ENCODE assay signal across 19 cellular contexts in genomic region chr9:37951671-37952579, GRCh38. TPM values are rescaled to one million over a fixed set of nuclear protein-coding genes. Genes with fewer than 3 reads are reported as not detected.
DNase-seq lines count a peak whose midpoint lies in the region; ATAC-seq, FAIRE-seq and TF ChIP-seq lines count a peak whose summit lies in the region.
"Had no signal": no experiment of that assay in that cellular context is flagged by ENCODE, and none has a peak within 500 bp of the region (broad histone marks: within the 10 kb centered on the region; RNA-seq: fewer than 3 reads in every experiment).

No MANE protein-coding gene starts in this region.

- no peaks in the 10 kb centered on the region for H3K27me3 Mint-ChIP-seq in mesothelial cell of epicardium (ENCODE audit: low read depth)
- H3K27me3 Mint-ChIP-seq: activated naive CD4-positive, alpha-beta T cell treated with anti-CD3 and anti-CD28 coated beads, Interleukin-2, amount 50 U/mL, for 24 hours had no signal

- peaks cover 23% of the 10 kb centered on the region for H3K4me1 Mint-ChIP-seq in mesothelial cell of epicardium

- H3K27ac Mint-ChIP-seq in mesothelial cell of epicardium, result peak overlapping the region; percentile 81

- DNase-seq in body of pancreas, result no peak
- no peak for DNase-seq in mesothelial cell of epicardium (ENCODE audit: low spot score in 2 of 2, unreplicated experiment in 2 of 2)
- DNase-seq in frontal cortex (ENCODE audit: low spot score in 2 of 2), result no peak
- DNase-seq in NAMALWA (ENCODE audit: low spot score), result no peak
- DNase-seq in NOMO-1 (lab: John Stamatoyannopoulos, UW; ENCODE audit: unreplicated experiment in 2 of 2), result no peak
- no peak for DNase-seq in activated naive CD4-positive, alpha-beta T cell (lab: John Stamatoyannopoulos, UW)
- DNase-seq: BE2C; gastrocnemius medialis; NCI-H146; NCI-H446; stimulated activated CD4-positive, alpha-beta T cell treated with anti-CD3 and anti-CD28 coated beads, Interleukin-1b, Interleukin-23, amount 100 ng/mL, for 48 hours; WERI-Rb-1 had no signal

- no peak for FAIRE-seq in frontal cortex (lab: Jason Lieb, UNC)

- 0 out of 22 replicates have a peak overlapping the region, but pooled peaks of 1 of the 11 experiments have one; percentile 17 for H3K27ac ChIP-seq in BLaER1 treated with 17β-estradiol and CSF1 and Interleukin-3, amounts not matched to agents 10 nM and 100 nM
- no peak overlapping the region for H3K27ac ChIP-seq in HEK293 (ENCODE audit: extremely low read depth, low read depth, low read length)
- H3K27ac ChIP-seq in body of pancreas, result peak overlapping the region; percentile 52 to 71 (median 64)
- H3K27ac ChIP-seq: gastrocnemius medialis, WERI-Rb-1 had no signal

- CTCF ChIA-PET in HEK293 (lab: Yijun Ruan, JAX), result no interaction called here

- no peak for ATAC-seq in body of pancreas
- ATAC-seq: gastrocnemius medialis had no signal

- TF ChIP-seq CTCF in HEK293 (tag by site-specific recombination; IDR thresholded peaks at IDR 0.05), result no peak
- no peak for TF ChIP-seq CTCF in body of pancreas (IDR thresholded peaks at IDR 0.05)
- TF ChIP-seq CTCF in mesothelial cell of epicardium (IDR thresholded peaks at IDR 0.05; ENCODE audit: unreplicated experiment), result no peak

- POLR2A ChIA-PET in HEK293 (lab: Yijun Ruan, JAX), result no interaction called here

- no peaks in the 10 kb centered on the region for H3K9me3 Mint-ChIP-seq in mesothelial cell of epicardium
- H3K9me3 Mint-ChIP-seq: activated naive CD4-positive, alpha-beta T cell treated with anti-CD3 and anti-CD28 coated beads, Interleukin-2, amount 50 U/mL, for 24 hours; neural crest cell had no signal

- peaks cover 28 to 99% (median 85%) of the 10 kb centered on the region in 10 experiments for H3K4me1 ChIP-seq in BLaER1 treated with 17β-estradiol and CSF1 and Interleukin-3, amounts not matched to agents 10 nM and 100 nM
- H3K4me1 ChIP-seq in HEK293 (ENCODE audit: control insufficient read depth, insufficient read depth, low read length) (no peaks in the 10 kb centered on the region), body of pancreas (peaks cover 40% of the 10 kb centered on the region)

- H4K20me1 ChIP-seq in BLaER1 treated with 17β-estradiol and CSF1 and Interleukin-3, amounts not matched to agents 10 nM and 100 nM, result peaks cover 0 to 22% (median 0%) of the 10 kb centered on the region in 11 experiments; a peak in 4 of 22 replicates

- WGBS in body of pancreas, 2 donors, result 78% methylated on average over 13 of the region's 13 CpGs

- no peaks in the 10 kb centered on the region for H3K9me3 ChIP-seq in BLaER1 treated with 17β-estradiol and CSF1 and Interleukin-3, amounts not matched to agents 10 nM and 100 nM (replicated peaks in 1 of 11)
- H3K9me3 ChIP-seq in HEK293 (ENCODE audit: control insufficient read depth, insufficient read depth, low read depth, low read length) (no peaks in the 10 kb centered on the region), body of pancreas (no peaks in the 10 kb centered on the region)
- H3K9me3 ChIP-seq: BE2C, gastrocnemius medialis, right atrium auricular region, suprapubic skin had no signal

- no peak overlapping the region for H3K9ac ChIP-seq in BLaER1 treated with 17β-estradiol and CSF1 and Interleukin-3, amounts not matched to agents 10 nM and 100 nM

- H3K27me3 ChIP-seq in BLaER1 treated with 17β-estradiol and CSF1 and Interleukin-3, amounts not matched to agents 10 nM and 100 nM, result peaks cover 0 to 4% (median 0%) of the 10 kb centered on the region in 11 experiments; a peak in 2 of 22 replicates
- no peaks in the 10 kb centered on the region for H3K27me3 ChIP-seq in body of pancreas
- H3K27me3 ChIP-seq: BE2C, gastrocnemius medialis, right atrium auricular region, suprapubic skin had no signal

- intact Hi-C loops in body of pancreas (cut with DNase I), result no loop called here

- no peak overlapping the region for H3K4me3 ChIP-seq in BLaER1 treated with 17β-estradiol and CSF1 and Interleukin-3, amounts not matched to agents 10 nM and 100 nM
- H3K4me3 ChIP-seq in HEK293 (ENCODE audit: low read depth, low read length) (no peak overlapping the region), body of pancreas (no peak overlapping the region)
- H3K4me3 ChIP-seq: gastrocnemius medialis, lung, right atrium auricular region, suprapubic skin had no signal

- H3K4me3 Mint-ChIP-seq in mesothelial cell of epicardium, result no peak overlapping the region
- H3K4me3 Mint-ChIP-seq: activated naive CD4-positive, alpha-beta T cell treated with anti-CD3 and anti-CD28 coated beads, Interleukin-2, amount 50 U/mL, for 24 hours; neural crest cell had no signal

- H3K4me2 ChIP-seq in BLaER1 treated with 17β-estradiol and CSF1 and Interleukin-3, amounts not matched to agents 10 nM and 100 nM, result peak overlapping the region in 8 of 11 experiments; percentile 8 to 92 (median 53); a peak in 15 of 22 replicates

- H3K36me3 Mint-ChIP-seq in mesothelial cell of epicardium, result peaks cover 43% of the 10 kb centered on the region
- H3K36me3 Mint-ChIP-seq: activated naive CD4-positive, alpha-beta T cell treated with anti-CD3 and anti-CD28 coated beads, Interleukin-2, amount 50 U/mL, for 24 hours had no signal

- TF ChIP-seq POLR2A in body of pancreas (IDR thresholded peaks at IDR 0.05), result no peak

- H3K36me3 ChIP-seq in BLaER1 treated with 17β-estradiol and CSF1 and Interleukin-3, amounts not matched to agents 10 nM and 100 nM, result peaks cover 0 to 21% (median 0%) of the 10 kb centered on the region in 11 experiments; a peak in 2 of 22 replicates
- peaks cover 3 to 94% of the 10 kb centered on the region in 2 experiments; a peak in 2 of 3 replicates for H3K36me3 ChIP-seq in HEK293 (ENCODE audit: control insufficient read depth in 2 of 2, insufficient read depth in 1 of 2, low read length in 2 of 2)
- H3K36me3 ChIP-seq in body of pancreas (replicated peaks in 1 of 2; ENCODE audit: insufficient read depth in 1 of 2, low read depth in 2 of 2), result peaks cover 0 to 3% of the 10 kb centered on the region in 2 donors
- H3K36me3 ChIP-seq: gastrocnemius medialis had no signal

TF ChIP-seq in HEK293, 187 proteins besides CTCF, POLR2A, EP300 and RAD21:
- peak; percentile 93 for TF ChIP-seq ZNF623 (tag by site-specific recombination; IDR thresholded peaks at IDR 0.05)
- no peak for TF ChIP-seq MEIS1 (CRISPR knock-in tag; IDR thresholded peaks at IDR 0.05; ENCODE audit: borderline replicate concordance)

RNA-seq across cellular contexts. Expression of gene SLC25A51, which starts 48.0 kb away (rescaled TPM):
- 10 to 100 TPM; 17.1 to 18.1 TPM for total RNA-seq in body of pancreas
- total RNA-seq in mesothelial cell of epicardium, result 22.1 to 26.0 TPM (median 22.6 TPM) in 3 replicates
- 118 TPM for total RNA-seq in frontal cortex
